ENCODE assay signal across 15 cellular contexts in the genomic region with DNA sequence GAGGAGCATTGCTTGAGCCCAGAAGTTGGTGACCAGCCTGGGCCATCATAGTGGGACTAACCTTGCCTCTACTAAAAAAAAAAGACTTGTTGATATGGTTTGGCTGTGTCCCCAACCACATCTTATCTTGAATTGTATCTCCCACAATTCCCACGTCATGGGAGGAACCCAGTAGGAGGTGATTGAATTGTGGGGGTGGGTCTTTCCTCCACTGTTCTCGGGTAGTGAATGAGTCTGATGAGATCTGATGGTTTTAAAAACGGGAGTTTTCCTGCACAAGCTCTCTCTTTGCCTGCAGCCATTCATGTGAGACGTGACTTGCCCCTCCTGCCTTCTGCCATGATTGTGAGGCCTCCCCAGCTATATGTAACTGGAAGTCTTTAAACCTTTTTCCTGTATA. TPM values are rescaled to one million over a fixed set of nuclear protein-coding genes. Genes with fewer than 3 reads are reported as not detected.
DNase-seq lines count a peak whose midpoint lies in the region; ATAC-seq and TF ChIP-seq lines count a peak whose summit lies in the region.
"Had no signal": no experiment of that assay in that cellular context is flagged by ENCODE, and none has a peak within 500 bp of the region (broad histone marks: within the 10 kb centered on the region; RNA-seq: fewer than 3 reads in every experiment).

No MANE protein-coding gene starts in this region.

- no peaks in the 10 kb centered on the region for H3K27me3 Mint-ChIP-seq in activated T-cell treated with anti-CD3 and anti-CD28 coated beads, Interleukin-2, amount 50 U/mL, for 24 hours
- no peaks in the 10 kb centered on the region for H3K27me3 Mint-ChIP-seq in activated CD8-positive, alpha-beta T cell treated with anti-CD3 and anti-CD28 coated beads for 36 hours
- no peaks in the 10 kb centered on the region for H3K27me3 Mint-ChIP-seq in neural crest cell (ENCODE audit: low read depth)
- H3K27me3 Mint-ChIP-seq: progenitor cell of endocrine pancreas had no signal

- POLR2A ChIA-PET in activated CD8-positive, alpha-beta T cell treated with anti-CD3 and anti-CD28 coated beads for 36 hours (lab: Charles Lee), result interaction anchor here (1.0 to 1.1 kb wide), 2 partner anchors 14 to 126 kb away, joined by 3 read pairs; no protein-coding TSS in a partner anchor

- H3K9me3 Mint-ChIP-seq in activated T-cell treated with anti-CD3 and anti-CD28 coated beads, Interleukin-2, amount 50 U/mL, for 24 hours, result no peaks in the 10 kb centered on the region
- no peaks in the 10 kb centered on the region for H3K9me3 Mint-ChIP-seq in activated CD8-positive, alpha-beta T cell treated with anti-CD3 and anti-CD28 coated beads for 36 hours
- no peaks in the 10 kb centered on the region for H3K9me3 Mint-ChIP-seq in neural crest cell

- peak; percentile 52 for ATAC-seq in activated CD8-positive, alpha-beta T cell treated with anti-CD3 and anti-CD28 coated beads for 36 hours
- ATAC-seq: sciatic nerve had no signal

- peaks cover 37% of the 10 kb centered on the region for H3K36me3 Mint-ChIP-seq in activated T-cell treated with anti-CD3 and anti-CD28 coated beads, Interleukin-2, amount 50 U/mL, for 24 hours (ENCODE audit: low read depth)
- H3K36me3 Mint-ChIP-seq in activated CD8-positive, alpha-beta T cell treated with anti-CD3 and anti-CD28 coated beads for 36 hours (ENCODE audit: low read depth), result peaks cover 11% of the 10 kb centered on the region
- peaks cover 10% of the 10 kb centered on the region for H3K36me3 Mint-ChIP-seq in neural crest cell (ENCODE audit: low read depth)

- peak overlapping the region; percentile 24 for H3K27ac Mint-ChIP-seq in activated T-cell treated with anti-CD3 and anti-CD28 coated beads, Interleukin-2, amount 50 U/mL, for 24 hours
- peak overlapping the region; percentile 57 for H3K27ac Mint-ChIP-seq in activated CD8-positive, alpha-beta T cell treated with anti-CD3 and anti-CD28 coated beads for 36 hours
- peak overlapping the region; percentile 63 for H3K27ac Mint-ChIP-seq in neural crest cell (ENCODE audit: unreplicated experiment)
- H3K27ac Mint-ChIP-seq: progenitor cell of endocrine pancreas had no signal

- no peak for TF ChIP-seq CTCF in activated CD8-positive, alpha-beta T cell treated with anti-CD3 and anti-CD28 coated beads for 36 hours (IDR thresholded peaks at IDR 0.05)
- TF ChIP-seq CTCF in neural crest cell (conservative IDR thresholded peaks at IDR 0.05), result no peak
- TF ChIP-seq CTCF in GM10266 (IDR thresholded peaks at IDR 0.05; ENCODE audit: control insufficient read depth, insufficient read depth, low read depth, missing control alignments), result no peak

- H3K4me3 Mint-ChIP-seq in activated T-cell treated with anti-CD3 and anti-CD28 coated beads, Interleukin-2, amount 50 U/mL, for 24 hours, result no peak overlapping the region
- no peak overlapping the region for H3K4me3 Mint-ChIP-seq in activated CD8-positive, alpha-beta T cell treated with anti-CD3 and anti-CD28 coated beads for 36 hours
- no peak overlapping the region for H3K4me3 Mint-ChIP-seq in neural crest cell

- intact Hi-C loops in activated CD8-positive, alpha-beta T cell treated with anti-CD3 and anti-CD28 coated beads for 36 hours (cut with micrococcal nuclease), result no loop called here

- peaks cover 28% of the 10 kb centered on the region for H3K4me1 Mint-ChIP-seq in activated T-cell treated with anti-CD3 and anti-CD28 coated beads, Interleukin-2, amount 50 U/mL, for 24 hours (ENCODE audit: low read depth)
- peaks cover 28% of the 10 kb centered on the region for H3K4me1 Mint-ChIP-seq in activated CD8-positive, alpha-beta T cell treated with anti-CD3 and anti-CD28 coated beads for 36 hours (ENCODE audit: low read depth)
- H3K4me1 Mint-ChIP-seq in neural crest cell, result no peaks in the 10 kb centered on the region

- no peak for DNase-seq in activated T-cell treated with anti-CD3 and anti-CD28 coated beads, Interleukin-2, amount 50 U/mL, for 24 hours
- DNase-seq in activated T-cell treated with anti-CD3 and anti-CD28 coated beads for 4 hours (no peak), M059J (ENCODE audit: low read depth) (peak; percentile 11), neural crest cell (ENCODE audit: low read depth, low spot score) (no peak), GM10266 (ENCODE audit: extremely low spot score) (no peak), NCI-H526 treated with DMSO at 0.1 percent for 48 hours (lab: John Stamatoyannopoulos, UW) (no peak)
- DNase-seq in activated CD8-positive, alpha-beta T cell treated with anti-CD3 and anti-CD28 coated beads for 36 hours, result peak; percentile 24
- DNase-seq: DMS53; GDM1; kidney; NCI-H510A treated with DMSO at 0.1 percent for 48 hours; NK-92 treated with Interleukin-12 subunit alpha and Interleukin-12 subunit beta, amount 100 ng/mL, for 24 hours; SIG-M5 had no signal

- CTCF ChIA-PET in activated CD8-positive, alpha-beta T cell treated with anti-CD3 and anti-CD28 coated beads for 36 hours (lab: Charles Lee), result interaction anchor here (0.9 to 1.0 kb wide), 2 partner anchors 14 to 141 kb away, joined by 4 read pairs; no protein-coding TSS in a partner anchor

RNA-seq across cellular contexts. Expression of a gene that starts 47.0 kb away (rescaled TPM):
- 0.64 and 1.6 TPM in 2 replicates for total RNA-seq in M059J (2014; rRNA removed; shearing (Covaris generic))
- total RNA-seq in activated CD8-positive, alpha-beta T cell treated with anti-CD3 and anti-CD28 coated beads for 36 hours, result not detected
- not detected in 2 replicates for total RNA-seq in neural crest cell
- total RNA-seq: sciatic nerve had no signal

Comparison
In these comparisons a context has a peak if more than half of its experiments do, and no peak if none do; other contexts are left out.
1. DNase-seq: peak in M059J (single experiment) and activated CD8-positive, alpha-beta T cell treated with anti-CD3 and anti-CD28 coated beads for 36 hours (single experiment); none in activated T-cell treated with anti-CD3 and anti-CD28 coated beads, Interleukin-2, amount 50 U/mL, for 24 hours (single experiment), activated T-cell treated with anti-CD3 and anti-CD28 coated beads for 4 hours (single experiment), neural crest cell (single experiment), GM10266 (single experiment) and NCI-H526 treated with DMSO at 0.1 percent for 48 hours (single experiment).
2. Peak in every context shown above with its lines, with median percentiles within 50 percentile points of each other: H3K27ac Mint-ChIP-seq.